In genomic region chr1:109589177-109589576, GRCh38 we compare ENCODE assay signal across 18 cellular contexts. TPM values are rescaled to one million over a fixed set of nuclear protein-coding genes. Genes with fewer than 3 reads are reported as not detected.
DNase-seq lines count a peak whose midpoint lies in the region; ATAC-seq and TF ChIP-seq lines count a peak whose summit lies in the region.
"Had no signal": no experiment of that assay in that cellular context is flagged by ENCODE, and none has a peak within 500 bp of the region (broad histone marks: within the 10 kb centered on the region; RNA-seq: fewer than 3 reads in every experiment).

No MANE protein-coding gene starts in this region.

- CTCF ChIA-PET in CD4-positive, alpha-beta memory T cell (lab: Charles Lee; ENCODE audit: partially characterized antibody) = no interaction called here

- no peak for DNase-seq in CD4-positive, CD25-positive, alpha-beta regulatory T cell
- DNase-seq in CD4-positive, alpha-beta memory T cell = no peak
- DNase-seq in activated T-helper 2 cell treated with anti-CD3 and anti-CD28 coated beads, Interferon-gamma antibody, Interleukin-2, Interleukin-4, amounts not matched to agents 10 μg/mL and 5 μg/mL and 100 μg/mL, durations not matched to agents 14 hours and 24 hours and 36 hours (ENCODE audit: low spot score) = no peak
- DNase-seq in right lobe of liver (no peak), GM13977 (ENCODE audit: low spot score) (no peak), RKO (ENCODE audit: low spot score) (no peak), cerebellar nuclear complex (lab: John Stamatoyannopoulos, UW) (no peak)
- DNase-seq: ACHN, AML-193, Calu3, DMS53, HCEC 1CT, NCI-H1436, NCI-H2029, NCI-H510A, NCI-H774 had no signal

- H3K36me3 ChIP-seq in CD4-positive, CD25-positive, alpha-beta regulatory T cell (ENCODE audit: control insufficient read depth, insufficient read depth, low read length) = peaks cover 84% of the 10 kb centered on the region
- peaks cover 53% of the 10 kb centered on the region for H3K36me3 ChIP-seq in CD4-positive, alpha-beta memory T cell (ENCODE audit: insufficient read depth, low read length)
- peaks cover 3 to 36% (median 15%) of the 10 kb centered on the region in 4 donors for H3K36me3 ChIP-seq in right lobe of liver

- H3K4me1 ChIP-seq in CD4-positive, CD25-positive, alpha-beta regulatory T cell (ENCODE audit: control insufficient read depth, insufficient read depth, low read length, poor library complexity, severe bottlenecking) = no peaks in the 10 kb centered on the region
- no peaks in the 10 kb centered on the region for H3K4me1 ChIP-seq in CD4-positive, alpha-beta memory T cell (ENCODE audit: insufficient read depth, low read length)
- peaks cover 0 to 35% (median 3%) of the 10 kb centered on the region in 4 donors for H3K4me1 ChIP-seq in right lobe of liver

- no peaks in the 10 kb centered on the region for H3K27me3 ChIP-seq in CD4-positive, CD25-positive, alpha-beta regulatory T cell (ENCODE audit: control insufficient read depth, insufficient read depth, low read length)
- no peaks in the 10 kb centered on the region for H3K27me3 ChIP-seq in CD4-positive, alpha-beta memory T cell (ENCODE audit: insufficient read depth, low read length)
- H3K27me3 ChIP-seq in right lobe of liver = no peaks in the 10 kb centered on the region

- no peaks in the 10 kb centered on the region for H3K27me3 Mint-ChIP-seq in CD4-positive, CD25-positive, alpha-beta regulatory T cell
- no peaks in the 10 kb centered on the region for H3K27me3 Mint-ChIP-seq in CD4-positive, alpha-beta memory T cell
- no peaks in the 10 kb centered on the region for H3K27me3 Mint-ChIP-seq in activated T-helper 2 cell treated with anti-CD3 and anti-CD28 coated beads, Interferon-gamma antibody, Interleukin-2, Interleukin-4, amounts not matched to agents 10 μg/mL and 5 μg/mL and 100 μg/mL, durations not matched to agents 14 hours and 24 hours and 36 hours (ENCODE audit: low read depth)

- WGBS in right lobe of liver (ENCODE audit: insufficient coverage, low coverage, low lambda C conversion rate, missing lambda C conversion rate) = 16% methylated on average over 3 of the region's 3 CpGs

- in situ Hi-C loops in GM13977 (cut with MboI; ENCODE audit: low pct_unique_long_range_greater_than_20kb, low sequenced_read_pairs, unreplicated experiment) = no loop called here

- H3K27ac Mint-ChIP-seq in CD4-positive, CD25-positive, alpha-beta regulatory T cell = peak overlapping the region; percentile 5 to 87 (median 7)
- H3K27ac Mint-ChIP-seq in CD4-positive, alpha-beta memory T cell = peak overlapping the region in 5 of 7 donors; percentile 7 to 63 (median 29)
- H3K27ac Mint-ChIP-seq in activated T-helper 2 cell treated with anti-CD3 and anti-CD28 coated beads, Interferon-gamma antibody, Interleukin-2, Interleukin-4, amounts not matched to agents 10 μg/mL and 5 μg/mL and 100 μg/mL, durations not matched to agents 14 hours and 24 hours and 36 hours = peak overlapping the region; percentile 7

- TF ChIP-seq CTCF in right lobe of liver (IDR thresholded peaks at IDR 0.05) (no peak), GM13977 (IDR thresholded peaks at IDR 0.05; ENCODE audit: extremely low read depth, insufficient read depth, missing control alignments) (no peak)

- no peaks in the 10 kb centered on the region for H3K9me3 ChIP-seq in CD4-positive, CD25-positive, alpha-beta regulatory T cell (ENCODE audit: control insufficient read depth in 2 of 2, low read length in 2 of 2)
- no peaks in the 10 kb centered on the region for H3K9me3 ChIP-seq in CD4-positive, alpha-beta memory T cell (ENCODE audit: control insufficient read depth in 1 of 2, low read length in 2 of 2)
- H3K9me3 ChIP-seq in right lobe of liver = no peaks in the 10 kb centered on the region

- intact Hi-C loops in CD4-positive, alpha-beta memory T cell (cut with micrococcal nuclease) = no loop called here
- intact Hi-C loops in activated T-helper 2 cell treated with anti-CD3 and anti-CD28 coated beads, Interferon-gamma antibody, Interleukin-2, Interleukin-4, amounts not matched to agents 10 μg/mL and 5 μg/mL and 100 μg/mL, durations not matched to agents 14 hours and 24 hours and 36 hours (cut with micrococcal nuclease) = no loop called here
- intact Hi-C loops in right lobe of liver (cut with DNase I) = no loop called here

- H3K4me3 ChIP-seq in CD4-positive, CD25-positive, alpha-beta regulatory T cell (ENCODE audit: low read depth, low read length) = no peak overlapping the region
- H3K4me3 ChIP-seq in CD4-positive, alpha-beta memory T cell (ENCODE audit: low read length in 2 of 2) = no peak overlapping the region
- no peak overlapping the region for H3K4me3 ChIP-seq in right lobe of liver

- POLR2A ChIA-PET in CD4-positive, alpha-beta memory T cell (lab: Charles Lee; ENCODE audit: partially characterized antibody) = no interaction called here

- H3K27ac ChIP-seq in CD4-positive, CD25-positive, alpha-beta regulatory T cell (ENCODE audit: insufficient read depth, low read length, poor library complexity, severe bottlenecking) = no peak overlapping the region
- H3K27ac ChIP-seq in CD4-positive, alpha-beta memory T cell (ENCODE audit: low read depth, low read length) = no peak overlapping the region
- H3K27ac ChIP-seq in right lobe of liver = no peak overlapping the region
- H3K27ac ChIP-seq: RWPE1 had no signal

- no peak for ATAC-seq in CD4-positive, CD25-positive, alpha-beta regulatory T cell (ENCODE audit: low read depth in 2 of 2)
- peak; percentile 56 to 83 (median 75) for ATAC-seq in right lobe of liver

- no peak overlapping the region for H3K4me3 Mint-ChIP-seq in CD4-positive, CD25-positive, alpha-beta regulatory T cell
- no peak overlapping the region for H3K4me3 Mint-ChIP-seq in CD4-positive, alpha-beta memory T cell
- H3K4me3 Mint-ChIP-seq in activated T-helper 2 cell treated with anti-CD3 and anti-CD28 coated beads, Interferon-gamma antibody, Interleukin-2, Interleukin-4, amounts not matched to agents 10 μg/mL and 5 μg/mL and 100 μg/mL, durations not matched to agents 14 hours and 24 hours and 36 hours (ENCODE audit: low read depth) = no peak overlapping the region
- H3K4me3 Mint-ChIP-seq: CD14-positive monocyte had no signal

- no peak for TF ChIP-seq POLR2A in right lobe of liver (IDR thresholded peaks at IDR 0.05)

- H3K4me1 Mint-ChIP-seq in CD4-positive, CD25-positive, alpha-beta regulatory T cell = peaks cover 0 to 30% (median 7%) of the 10 kb centered on the region in 4 donors
- H3K4me1 Mint-ChIP-seq in CD4-positive, alpha-beta memory T cell = peaks cover 0 to 6% (median under 1%) of the 10 kb centered on the region in 4 donors
- H3K4me1 Mint-ChIP-seq in activated T-helper 2 cell treated with anti-CD3 and anti-CD28 coated beads, Interferon-gamma antibody, Interleukin-2, Interleukin-4, amounts not matched to agents 10 μg/mL and 5 μg/mL and 100 μg/mL, durations not matched to agents 14 hours and 24 hours and 36 hours (ENCODE audit: low read depth) = peaks cover 5% of the 10 kb centered on the region

- H3K9me3 Mint-ChIP-seq in CD4-positive, CD25-positive, alpha-beta regulatory T cell = no peaks in the 10 kb centered on the region
- H3K9me3 Mint-ChIP-seq in CD4-positive, alpha-beta memory T cell = no peaks in the 10 kb centered on the region
- no peaks in the 10 kb centered on the region for H3K9me3 Mint-ChIP-seq in activated T-helper 2 cell treated with anti-CD3 and anti-CD28 coated beads, Interferon-gamma antibody, Interleukin-2, Interleukin-4, amounts not matched to agents 10 μg/mL and 5 μg/mL and 100 μg/mL, durations not matched to agents 14 hours and 24 hours and 36 hours
- H3K9me3 Mint-ChIP-seq: CD14-positive monocyte had no signal

- peaks cover 40% of the 10 kb centered on the region for H3K36me3 Mint-ChIP-seq in CD4-positive, CD25-positive, alpha-beta regulatory T cell
- H3K36me3 Mint-ChIP-seq in CD4-positive, alpha-beta memory T cell = peaks cover 60 to 87% of the 10 kb centered on the region in 2 donors
- peaks cover 83% of the 10 kb centered on the region for H3K36me3 Mint-ChIP-seq in activated T-helper 2 cell treated with anti-CD3 and anti-CD28 coated beads, Interferon-gamma antibody, Interleukin-2, Interleukin-4, amounts not matched to agents 10 μg/mL and 5 μg/mL and 100 μg/mL, durations not matched to agents 14 hours and 24 hours and 36 hours (ENCODE audit: low read depth)

RNA-seq across cellular contexts. Expression of gene GNAT2, which starts 30.2 kb away (rescaled TPM):
- not detected for total RNA-seq in CD4-positive, CD25-positive, alpha-beta regulatory T cell
- under 1 TPM in 1 of 4 donors, not detected in 3; 0.40 TPM for polyA plus RNA-seq in CD4-positive, CD25-positive, alpha-beta regulatory T cell
- total RNA-seq in CD4-positive, alpha-beta memory T cell = not detected
- polyA plus RNA-seq in CD4-positive, alpha-beta memory T cell = not detected
- 0.18 TPM in 1 of 2 replicates, not detected in the other for total RNA-seq in activated T-helper 2 cell treated with anti-CD3 and anti-CD28 coated beads, Interferon-gamma antibody, Interleukin-2, Interleukin-4, amounts not matched to agents 10 μg/mL and 5 μg/mL and 100 μg/mL, durations not matched to agents 14 hours and 24 hours and 36 hours
- under 1 TPM in 3 of 6 experiments, not detected in 3; 0.20 to 0.21 (median 0.20) TPM for total RNA-seq in right lobe of liver
- total RNA-seq: Calu3 had no signal
- polyA plus RNA-seq: CD14-positive monocyte had no signal

RNA-seq across cellular contexts. Expression of gene AMPD2, which starts 30.5 kb away (rescaled TPM):
- total RNA-seq in CD4-positive, CD25-positive, alpha-beta regulatory T cell = 203 TPM
- polyA plus RNA-seq in CD4-positive, CD25-positive, alpha-beta regulatory T cell = 10 to 100 TPM; 23.3 to 30.9 (median 26.7) TPM
- 10 to 100 TPM; 87.0 to 96.1 TPM for total RNA-seq in CD4-positive, alpha-beta memory T cell
- 10 to 100 TPM; 43.8 to 56.2 TPM for polyA plus RNA-seq in CD4-positive, alpha-beta memory T cell
- 77.5 and 78.4 TPM in 2 replicates for total RNA-seq in activated T-helper 2 cell treated with anti-CD3 and anti-CD28 coated beads, Interferon-gamma antibody, Interleukin-2, Interleukin-4, amounts not matched to agents 10 μg/mL and 5 μg/mL and 100 μg/mL, durations not matched to agents 14 hours and 24 hours and 36 hours
- 10 to 100 TPM; 29.1 to 59.1 (median 37.2) TPM for total RNA-seq in right lobe of liver

RNA-seq across cellular contexts. Expression of gene GNAI3, which starts 40.8 kb away (rescaled TPM):
- total RNA-seq in CD4-positive, CD25-positive, alpha-beta regulatory T cell = 7.4 TPM
- 10 to 100 TPM in 2 of 4 donors, 1 to 10 TPM in 2; 9.4 to 10.3 (median 9.9) TPM for polyA plus RNA-seq in CD4-positive, CD25-positive, alpha-beta regulatory T cell
- total RNA-seq in CD4-positive, alpha-beta memory T cell = 1 to 10 TPM; 7.7 to 8.1 TPM
- 10 to 100 TPM in 1 of 2 donors, 1 to 10 TPM in 1; 9.8 to 11.6 TPM for polyA plus RNA-seq in CD4-positive, alpha-beta memory T cell
- total RNA-seq in activated T-helper 2 cell treated with anti-CD3 and anti-CD28 coated beads, Interferon-gamma antibody, Interleukin-2, Interleukin-4, amounts not matched to agents 10 μg/mL and 5 μg/mL and 100 μg/mL, durations not matched to agents 14 hours and 24 hours and 36 hours = 8.9 and 9.4 TPM in 2 replicates
- 1 to 10 TPM; 2.5 to 4.3 (median 3.3) TPM for total RNA-seq in right lobe of liver

RNA-seq across cellular contexts. Expression of gene GPR61, which starts 49.5 kb away (rescaled TPM):
- total RNA-seq in CD4-positive, CD25-positive, alpha-beta regulatory T cell = 0.20 TPM
- polyA plus RNA-seq in CD4-positive, CD25-positive, alpha-beta regulatory T cell = under 1 TPM in 2 of 4 donors, not detected in 2; 0.43 TPM
- under 1 TPM in 1 of 2 experiments, not detected in 1; 0.53 TPM for total RNA-seq in CD4-positive, alpha-beta memory T cell
- under 1 TPM; 0.35 to 0.84 TPM for polyA plus RNA-seq in CD4-positive, alpha-beta memory T cell
- total RNA-seq in activated T-helper 2 cell treated with anti-CD3 and anti-CD28 coated beads, Interferon-gamma antibody, Interleukin-2, Interleukin-4, amounts not matched to agents 10 μg/mL and 5 μg/mL and 100 μg/mL, durations not matched to agents 14 hours and 24 hours and 36 hours = 0.43 TPM in 1 of 2 replicates, not detected in the other
- total RNA-seq in right lobe of liver = not detected
- total RNA-seq: Calu3 had no signal

Comparison
In these comparisons a context has a peak if more than half of its experiments do, and no peak if none do; other contexts are left out.
1. ATAC-seq: peak in right lobe of liver (4 of 4); none in CD4-positive, CD25-positive, alpha-beta regulatory T cell (0 of 2).
2. Peak in every context shown above with its lines, with median percentiles within 50 percentile points of each other: H3K27ac Mint-ChIP-seq.